ENCODE assay signal across 10 cellular contexts in the genomic region with DNA sequence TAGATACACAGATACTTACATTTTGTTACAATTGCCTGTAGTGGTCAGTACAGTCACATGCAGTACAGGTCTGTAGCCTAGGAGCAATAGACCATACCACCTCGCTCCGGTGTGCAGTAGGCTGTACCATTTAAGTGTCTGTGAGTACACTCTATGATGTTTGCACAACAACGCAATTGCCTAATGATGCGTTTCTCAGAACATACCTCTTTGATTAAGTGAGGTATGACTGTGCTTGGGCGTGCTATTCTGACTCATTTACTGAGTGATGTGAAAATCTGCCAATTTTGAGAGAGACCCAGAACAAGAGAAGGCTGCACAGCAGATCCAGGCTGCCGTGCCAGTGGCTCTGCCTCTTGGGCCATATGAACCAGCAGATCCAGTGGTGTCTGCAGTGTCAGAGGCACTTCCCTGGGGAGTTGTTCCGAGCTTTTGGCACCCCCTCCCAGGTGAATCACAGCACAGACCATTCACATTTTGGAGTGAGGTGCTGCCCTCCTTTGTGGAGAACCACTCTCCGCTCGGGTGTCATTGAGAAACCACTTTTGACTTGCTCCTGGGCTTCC. TPM values are rescaled to one million over a fixed set of nuclear protein-coding genes. Genes with fewer than 3 reads are reported as not detected.
DNase-seq lines count a peak whose midpoint lies in the region; ATAC-seq, FAIRE-seq and TF ChIP-seq lines count a peak whose summit lies in the region.
"Had no signal": no experiment of that assay in that cellular context is flagged by ENCODE, and none has a peak within 500 bp of the region (broad histone marks: within the 10 kb centered on the region; RNA-seq: fewer than 3 reads in every experiment).

No MANE protein-coding gene starts in this region.

- H3K27ac ChIP-seq in coronary artery (no peak overlapping the region), pancreas (no peak overlapping the region)
- H3K27ac ChIP-seq: SK-N-MC had no signal

- no peaks in the 10 kb centered on the region for H3K27me3 ChIP-seq in pancreas

- no peaks in the 10 kb centered on the region for H3K4me1 ChIP-seq in pancreas

- DNase-seq in H4 (ENCODE audit: low spot score): peak; percentile 73
- DNase-seq in NCI-H2196 treated with DMSO at 0.1 percent for 48 hours (lab: John Stamatoyannopoulos, UW; ENCODE audit: unreplicated experiment): peak; percentile 6
- DNase-seq in coronary artery (ENCODE audit: low spot score): peak; percentile 68
- peak in 1 of 6 donors; percentile 34 for DNase-seq in pancreas
- no peak for DNase-seq in effector CD4-positive, alpha-beta T cell
- no peak for DNase-seq in HuH-7.5 (ENCODE audit: low spot score)
- DNase-seq in activated T-cell treated with anti-CD3 and anti-CD28 coated beads, Interleukin-2, amount 50 U/mL, for 24 hours: no peak
- no peak for DNase-seq in NOMO-1 treated with DMSO at 0.1 percent for 48 hours (lab: John Stamatoyannopoulos, UW; ENCODE audit: unreplicated experiment)
- DNase-seq: activated naive CD4-positive, alpha-beta T cell treated with anti-CD3 and anti-CD28 coated beads, Interleukin-2, amount 50 U/mL, for 16 hours had no signal

- intact Hi-C loops in pancreas (cut with DNase I): no loop called here

- FAIRE-seq in pancreas (lab: Jason Lieb, UNC): no peak

- H3K36me3 Mint-ChIP-seq in activated T-cell treated with anti-CD3 and anti-CD28 coated beads, Interleukin-2, amount 50 U/mL, for 24 hours (ENCODE audit: low read depth): no peaks in the 10 kb centered on the region

- H3K4me3 Mint-ChIP-seq in activated T-cell treated with anti-CD3 and anti-CD28 coated beads, Interleukin-2, amount 50 U/mL, for 24 hours: no peak overlapping the region

- no peaks in the 10 kb centered on the region for H3K36me3 ChIP-seq in pancreas

- H3K9me3 Mint-ChIP-seq in activated T-cell treated with anti-CD3 and anti-CD28 coated beads, Interleukin-2, amount 50 U/mL, for 24 hours: no peaks in the 10 kb centered on the region

- no peaks in the 10 kb centered on the region for H3K4me1 Mint-ChIP-seq in activated T-cell treated with anti-CD3 and anti-CD28 coated beads, Interleukin-2, amount 50 U/mL, for 24 hours (ENCODE audit: low read depth)

- H3K27ac Mint-ChIP-seq in activated T-cell treated with anti-CD3 and anti-CD28 coated beads, Interleukin-2, amount 50 U/mL, for 24 hours: no peak overlapping the region

- WGBS in pancreas, 2 donors: 57 to 62% methylated on average over 9 of the region's 9 CpGs

- H3K4me3 ChIP-seq in coronary artery (no peak overlapping the region), pancreas (no peak overlapping the region)
- H3K4me3 ChIP-seq: SK-N-MC had no signal

- H3K9me3 ChIP-seq in pancreas: no peaks in the 10 kb centered on the region

- TF ChIP-seq CTCF in coronary artery (IDR thresholded peaks at IDR 0.05): no peak
- TF ChIP-seq CTCF in pancreas (IDR thresholded peaks at IDR 0.05): no peak

- ATAC-seq in pancreas: peak in 3 of 4 donors; percentile 28 to 91 (median 86)

- H3K27me3 Mint-ChIP-seq in activated T-cell treated with anti-CD3 and anti-CD28 coated beads, Interleukin-2, amount 50 U/mL, for 24 hours: peaks cover 9% of the 10 kb centered on the region

RNA-seq across cellular contexts. Expression of gene DLK1, which starts 20.4 kb away (rescaled TPM):
- not detected in 2 replicates for total RNA-seq in H4 (2014; rRNA removed; shearing (Covaris generic))
- 10 to 100 TPM in 4 of 6 donors, 1 to 10 TPM in 2; 7.7 to 65.5 (median 15.2) TPM for total RNA-seq in pancreas
- 10 to 100 TPM in 1 of 2 donors, 1 to 10 TPM in 1; 8.0 to 51.1 TPM for polyA plus RNA-seq in pancreas

Comparison
In these comparisons a context has a peak if more than half of its experiments do, and no peak if none do; other contexts are left out.
1. DNase-seq: peak in H4 (single experiment), NCI-H2196 treated with DMSO at 0.1 percent for 48 hours (single experiment) and coronary artery (single experiment); none in effector CD4-positive, alpha-beta T cell (single experiment), HuH-7.5 (single experiment), activated T-cell treated with anti-CD3 and anti-CD28 coated beads, Interleukin-2, amount 50 U/mL, for 24 hours (single experiment) and NOMO-1 treated with DMSO at 0.1 percent for 48 hours (single experiment).